ENCODE assay signal across 1 cellular context in genomic region chr22:49951001-49951677, GRCh38.
TF ChIP-seq lines count a peak whose summit lies in the region.

No MANE protein-coding gene starts in this region.

TF ChIP-seq in HepG2, 621 proteins besides CTCF, POLR2A, EP300 and RAD21 (continued from another document):
- TF ChIP-seq LBX2 (CRISPR knock-in tag; IDR thresholded peaks at IDR 0.05; ENCODE audit: borderline replicate concordance) (no peak), IKZF4 (CRISPR knock-in tag; IDR thresholded peaks at IDR 0.05; ENCODE audit: borderline replicate concordance, low read depth, not compliant biosample characterization) (no peak), MYNN (CRISPR knock-in tag; IDR thresholded peaks at IDR 0.05; ENCODE audit: low read depth) (no peak), ETV6 (CRISPR knock-in tag; conservative IDR thresholded peaks at IDR 0.05) (no peak), KMT2B (CRISPR knock-in tag; IDR thresholded peaks at IDR 0.05) (no peak), TRIM24 (CRISPR knock-in tag; IDR thresholded peaks at IDR 0.05) (no peak), ZFX (CRISPR knock-in tag; IDR thresholded peaks at IDR 0.05; ENCODE audit: low read depth) (peak; percentile 66), ZNF761 (CRISPR knock-in tag; conservative IDR thresholded peaks at IDR 0.05) (no peak), ZNF879 (CRISPR knock-in tag; IDR thresholded peaks at IDR 0.05) (no peak), IRX3 (CRISPR knock-in tag; IDR thresholded peaks at IDR 0.05; ENCODE audit: borderline replicate concordance, low read depth) (no peak), PREB (CRISPR knock-in tag; IDR thresholded peaks at IDR 0.05) (no peak), REST (IDR thresholded peaks at IDR 0.05; ENCODE audit: borderline replicate concordance in 1 of 2, low read depth in 1 of 2, low read length in 2 of 2) (no peak), ZNF607 (CRISPR knock-in tag; IDR thresholded peaks at IDR 0.05; ENCODE audit: borderline replicate concordance) (peak; percentile 82), IRF2 (CRISPR knock-in tag; IDR thresholded peaks at IDR 0.05) (no peak), PBX2 (CRISPR knock-in tag; IDR thresholded peaks at IDR 0.05) (no peak), SRSF1 (optimal IDR thresholded peaks at IDR 0.05; ENCODE audit: low read depth, low read length) (no peak), MED13 (CRISPR knock-in tag; IDR thresholded peaks at IDR 0.05) (no peak), PTBP1 (IDR thresholded peaks at IDR 0.05; ENCODE audit: low read depth, low read length, poor library complexity, severe bottlenecking) (no peak)
